15 cellular contexts compared by ENCODE assay signal in the genomic region with DNA sequence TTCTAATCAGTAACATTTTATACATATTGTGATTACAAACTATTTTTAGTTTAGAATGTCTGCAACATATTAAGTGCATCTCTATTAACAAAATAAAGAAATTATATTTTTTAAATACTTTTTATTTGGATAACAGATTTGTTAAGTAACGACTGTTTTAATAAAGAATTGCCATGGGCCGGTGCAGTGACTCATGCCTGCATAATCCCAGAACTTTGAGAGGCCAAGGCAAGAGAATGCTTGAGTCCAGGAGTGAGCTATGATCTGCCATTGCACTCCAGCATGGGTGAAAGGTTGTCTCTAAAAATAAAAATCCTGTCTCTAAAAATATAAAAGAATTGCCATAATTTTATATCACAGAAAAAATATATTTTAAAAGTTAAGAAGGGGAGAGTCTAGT. TPM values are rescaled to one million over a fixed set of nuclear protein-coding genes. Genes with fewer than 3 reads are reported as not detected.
DNase-seq lines count a peak whose midpoint lies in the region; ATAC-seq and TF ChIP-seq lines count a peak whose summit lies in the region.
"Had no signal": no experiment of that assay in that cellular context is flagged by ENCODE, and none has a peak within 500 bp of the region (broad histone marks: within the 10 kb centered on the region; RNA-seq: fewer than 3 reads in every experiment).

No MANE protein-coding gene starts in this region.

- H3K27ac ChIP-seq in substantia nigra (ENCODE audit: low read depth, low read length, poor library complexity, severe bottlenecking), result no peak overlapping the region
- H3K27ac ChIP-seq: esophagus squamous epithelium had no signal

- no peak for ATAC-seq in HG03457 (IDR thresholded peaks at IDR 0.05; ENCODE audit: unreplicated experiment)
- no peak for ATAC-seq in left ventricle myocardium superior
- ATAC-seq: activated T-cell treated with anti-CD3 and anti-CD28 coated beads, Interleukin-2, amount 50 U/mL, for 72 hours; stimulated activated effector memory CD8-positive, alpha-beta T cell treated with anti-CD3 and anti-CD28 coated beads, Interleukin-12 subunit alpha, Interleukin-12 subunit beta, amount 100 ng/mL, for 72 hours had no signal

- in situ Hi-C loops in astrocyte of the cerebellum (cut with HindIII; ENCODE audit: low sequenced_read_pairs), result no loop called here

- intact Hi-C loops in left ventricle myocardium superior (cut with micrococcal nuclease), result no loop called here

- no peak overlapping the region for H3K4me3 ChIP-seq in AG09309 (ENCODE audit: control insufficient read depth, low read depth, low read length)
- H3K4me3 ChIP-seq in astrocyte of the cerebellum (ENCODE audit: low read depth, low read length), result no peak overlapping the region
- H3K4me3 ChIP-seq: esophagus squamous epithelium had no signal

- no peak for TF ChIP-seq CTCF in AG09309 (IDR thresholded peaks at IDR 0.05; ENCODE audit: control insufficient read depth, insufficient read depth, low read depth, low read length, missing control alignments)
- TF ChIP-seq CTCF in astrocyte of the cerebellum (IDR thresholded peaks at IDR 0.05; ENCODE audit: low read depth, low read length, missing control alignments), result no peak

- DNase-seq in AG09309 (ENCODE audit: low read depth), result peak; percentile 8
- DNase-seq in HS-27A (ENCODE audit: low read depth), result peak; percentile 24
- peak; percentile 1 for DNase-seq in astrocyte of the cerebellum (ENCODE audit: low read depth)
- DNase-seq in hepatic stellate cell (ENCODE audit: low spot score), result peak; percentile 18
- DNase-seq in substantia nigra (lab: John Stamatoyannopoulos, UW), result no peak
- no peak for DNase-seq in left ventricle myocardium superior
- DNase-seq in activated effector memory CD4-positive, alpha-beta T cell treated with Interleukin-2 at 50 U/mL for 16 hours, result no peak
- DNase-seq: activated CD4-positive, alpha-beta T cell treated with anti-CD3 and anti-CD28 coated beads, Interleukin-2, amount 50 U/mL, for 48 hours; activated T-cell treated with anti-CD3 and anti-CD28 coated beads, Interleukin-2, amount 50 U/mL, for 72 hours; BE2C; esophagus squamous epithelium; NCI-H1092 treated with DMSO at 0.1 percent for 48 hours; NCI-H2171 had no signal

RNA-seq across cellular contexts. Expression of a gene that starts 4.1 kb away (rescaled TPM):
- total RNA-seq in left ventricle myocardium superior, result 0.35 TPM

RNA-seq across cellular contexts. Expression of a gene that starts 4.1 kb away (rescaled TPM):
- total RNA-seq in left ventricle myocardium superior, result 12.2 TPM

RNA-seq across cellular contexts. Expression of a gene that starts 41.3 kb away (rescaled TPM):
- total RNA-seq in left ventricle myocardium superior, result 93.4 TPM

Comparison
In these comparisons a context has a peak if more than half of its experiments do, and no peak if none do; other contexts are left out.
1. DNase-seq: peak in AG09309 (single experiment), HS-27A (single experiment), astrocyte of the cerebellum (single experiment) and hepatic stellate cell (single experiment); none in substantia nigra (0 of 49), left ventricle myocardium superior (single experiment) and activated effector memory CD4-positive, alpha-beta T cell treated with Interleukin-2 at 50 U/mL for 16 hours (single experiment).